ENCODE assay signal across 12 cellular contexts in genomic region chr1:111604931-111605330, GRCh38. TPM values are rescaled to one million over a fixed set of nuclear protein-coding genes. Genes with fewer than 3 reads are reported as not detected.
DNase-seq lines count a peak whose midpoint lies in the region; ATAC-seq and TF ChIP-seq lines count a peak whose summit lies in the region.
"Had no signal": no experiment of that assay in that cellular context is flagged by ENCODE, and none has a peak within 500 bp of the region (broad histone marks: within the 10 kb centered on the region; RNA-seq: fewer than 3 reads in every experiment).

No MANE protein-coding gene starts in this region.

- TF ChIP-seq POLR2A in ovary (IDR thresholded peaks at IDR 0.05) = no peak

- 68 to 86% (median 72%) methylated on average over 3 of the region's 3 CpGs for WGBS in ovary, 3 donors

- no peaks in the 10 kb centered on the region for H3K27me3 Mint-ChIP-seq in activated T-helper 1 cell treated with anti-CD3 and anti-CD28 coated beads, Interleukin-12 subunit alpha, Interleukin-12 subunit beta, Interleukin-2, Interleukin-4 antibody, amounts not matched to agents 30 ng/mL and 10 ng/mL and 1 ng/mL, durations not matched to agents 14 hours and 24 hours and 36 hours (ENCODE audit: insufficient read depth)

- no peaks in the 10 kb centered on the region for H3K4me1 ChIP-seq in ovary (ENCODE audit: insufficient read depth)

- H3K4me3 Mint-ChIP-seq in activated T-helper 1 cell treated with anti-CD3 and anti-CD28 coated beads, Interleukin-12 subunit alpha, Interleukin-12 subunit beta, Interleukin-2, Interleukin-4 antibody, amounts not matched to agents 30 ng/mL and 10 ng/mL and 1 ng/mL, durations not matched to agents 14 hours and 24 hours and 36 hours = peak overlapping the region; percentile 35

- DNase-seq in ACHN = peak; percentile 77
- DNase-seq in HS-27A (ENCODE audit: low read depth) = peak; percentile 57
- no peak for DNase-seq in activated T-helper 1 cell treated with anti-CD3 and anti-CD28 coated beads, Interleukin-12 subunit alpha, Interleukin-12 subunit beta, Interleukin-2, Interleukin-4 antibody, amounts not matched to agents 30 ng/mL and 10 ng/mL and 1 ng/mL, durations not matched to agents 14 hours and 24 hours and 36 hours (ENCODE audit: low spot score)
- DNase-seq in glomerular visceral epithelial cell (ENCODE audit: extremely low spot score) = peak; percentile 83
- DNase-seq in UCSD-AML1 (lab: John Stamatoyannopoulos, UW; ENCODE audit: unreplicated experiment) = no peak
- DNase-seq in KG1 (lab: John Stamatoyannopoulos, UW) = no peak
- DNase-seq in ovary = no peak
- DNase-seq in omental fat pad (ENCODE audit: low spot score) = no peak
- DNase-seq: activated CD4-positive, CD25-positive, alpha-beta regulatory T cell treated with anti-CD3 and anti-CD28 coated beads, Interleukin-2, amount 50 U/mL, for 72 hours; Calu3; NCI-H526; right lobe of liver had no signal

- no peaks in the 10 kb centered on the region for H3K27me3 ChIP-seq in ovary
- H3K27me3 ChIP-seq: right lobe of liver had no signal

- H3K36me3 Mint-ChIP-seq in activated T-helper 1 cell treated with anti-CD3 and anti-CD28 coated beads, Interleukin-12 subunit alpha, Interleukin-12 subunit beta, Interleukin-2, Interleukin-4 antibody, amounts not matched to agents 30 ng/mL and 10 ng/mL and 1 ng/mL, durations not matched to agents 14 hours and 24 hours and 36 hours (ENCODE audit: low read depth) = peaks cover 31% of the 10 kb centered on the region

- peaks cover under 1% of the 10 kb centered on the region for H3K9me3 Mint-ChIP-seq in activated T-helper 1 cell treated with anti-CD3 and anti-CD28 coated beads, Interleukin-12 subunit alpha, Interleukin-12 subunit beta, Interleukin-2, Interleukin-4 antibody, amounts not matched to agents 30 ng/mL and 10 ng/mL and 1 ng/mL, durations not matched to agents 14 hours and 24 hours and 36 hours

- no peak for ATAC-seq in omental fat pad (ENCODE audit: low FRiP score)

- no peak overlapping the region for H3K4me3 ChIP-seq in ovary
- H3K4me3 ChIP-seq: right lobe of liver had no signal

- in situ Hi-C loops in ACHN (cut with HindIII; ENCODE audit: low pct_ligation_motif_present, low pct_unique_long_range_greater_than_20kb, low sequenced_read_pairs) = no loop called here

- H3K36me3 ChIP-seq in ovary = no peaks in the 10 kb centered on the region
- H3K36me3 ChIP-seq: right lobe of liver had no signal

- no peak for TF ChIP-seq EP300 in ovary (IDR thresholded peaks at IDR 0.05)

- intact Hi-C loops in activated T-helper 1 cell treated with anti-CD3 and anti-CD28 coated beads, Interleukin-12 subunit alpha, Interleukin-12 subunit beta, Interleukin-2, Interleukin-4 antibody, amounts not matched to agents 30 ng/mL and 10 ng/mL and 1 ng/mL, durations not matched to agents 14 hours and 24 hours and 36 hours (cut with micrococcal nuclease) = loop anchor here (1.0 to 5.0 kb wide), 2 partner anchors 11 to 48 kb away; no protein-coding TSS in a partner anchor
- intact Hi-C loops in ovary (cut with DNase I) = no loop called here

- TF ChIP-seq CTCF in ovary (IDR thresholded peaks at IDR 0.05) (no peak), omental fat pad (IDR thresholded peaks at IDR 0.05) (no peak)

- no peak overlapping the region for H3K27ac ChIP-seq in ovary
- H3K27ac ChIP-seq: right lobe of liver had no signal

- H3K4me1 Mint-ChIP-seq in activated T-helper 1 cell treated with anti-CD3 and anti-CD28 coated beads, Interleukin-12 subunit alpha, Interleukin-12 subunit beta, Interleukin-2, Interleukin-4 antibody, amounts not matched to agents 30 ng/mL and 10 ng/mL and 1 ng/mL, durations not matched to agents 14 hours and 24 hours and 36 hours (ENCODE audit: low read depth) = peaks cover 69% of the 10 kb centered on the region

- peak overlapping the region; percentile 97 for H3K27ac Mint-ChIP-seq in activated T-helper 1 cell treated with anti-CD3 and anti-CD28 coated beads, Interleukin-12 subunit alpha, Interleukin-12 subunit beta, Interleukin-2, Interleukin-4 antibody, amounts not matched to agents 30 ng/mL and 10 ng/mL and 1 ng/mL, durations not matched to agents 14 hours and 24 hours and 36 hours

- H3K9me3 ChIP-seq in ovary = no peaks in the 10 kb centered on the region
- H3K9me3 ChIP-seq: right lobe of liver had no signal

RNA-seq across cellular contexts. Expression of gene RAP1A, which starts 14.7 kb away (rescaled TPM):
- total RNA-seq in activated T-helper 1 cell treated with anti-CD3 and anti-CD28 coated beads, Interleukin-12 subunit alpha, Interleukin-12 subunit beta, Interleukin-2, Interleukin-4 antibody, amounts not matched to agents 30 ng/mL and 10 ng/mL and 1 ng/mL, durations not matched to agents 14 hours and 24 hours and 36 hours = 326 and 348 TPM in 2 replicates
- total RNA-seq in ovary = 10 to 100 TPM; 22.2 to 67.6 (median 59.1) TPM
- 100 to 1,000 TPM in 1 of 2 donors, 10 to 100 TPM in 1; 46.4 to 118 TPM for polyA plus RNA-seq in ovary
- total RNA-seq in omental fat pad = 10 to 100 TPM; 49.3 to 82.6 (median 70.8) TPM

Comparison
In these comparisons a context has a peak if more than half of its experiments do, and no peak if none do; other contexts are left out.
1. DNase-seq: peak in ACHN (single experiment), HS-27A (single experiment) and glomerular visceral epithelial cell (single experiment); none in activated T-helper 1 cell treated with anti-CD3 and anti-CD28 coated beads, Interleukin-12 subunit alpha, Interleukin-12 subunit beta, Interleukin-2, Interleukin-4 antibody, amounts not matched to agents 30 ng/mL and 10 ng/mL and 1 ng/mL, durations not matched to agents 14 hours and 24 hours and 36 hours (single experiment), UCSD-AML1 (single experiment), KG1 (single experiment), ovary (0 of 5) and omental fat pad (single experiment).